13 cellular contexts compared by ENCODE assay signal in genomic region chr1:42692461-42692860, GRCh38. TPM values are rescaled to one million over a fixed set of nuclear protein-coding genes. Genes with fewer than 3 reads are reported as not detected.
A peak's percentile ranks its signal among the peaks of the same experiment; 100 is the strongest.
DNase-seq lines count a peak whose midpoint lies in the region; ATAC-seq, FAIRE-seq and TF ChIP-seq lines count a peak whose summit lies in the region.
"Had no signal": no experiment of that assay in that cellular context is flagged by ENCODE, and none has a peak within 500 bp of the region (broad histone marks: within the 10 kb centered on the region; RNA-seq: fewer than 3 reads in every experiment).

No MANE protein-coding gene starts in this region.

- TF ChIP-seq CTCF in WTC11 (IDR thresholded peaks at IDR 0.05), result no peak
- TF ChIP-seq CTCF in kidney (IDR thresholded peaks at IDR 0.05; ENCODE audit: borderline replicate concordance, extremely low read depth, insufficient read depth), result no peak
- TF ChIP-seq CTCF in smooth muscle cell (IDR thresholded peaks at IDR 0.05; ENCODE audit: borderline replicate concordance, insufficient read depth, poor library complexity, severe bottlenecking), result no peak

- intact Hi-C loops in kidney (cut with DNase I), result no loop called here

- H4K20me1 ChIP-seq in smooth muscle cell (ENCODE audit: low read depth), result peaks cover 93% of the 10 kb centered on the region

- H3K27ac ChIP-seq in kidney (ENCODE audit: low read depth in 2 of 2, low read length in 2 of 2) (peak overlapping the region; percentile 22 to 77), smooth muscle cell (ENCODE audit: low read depth) (peak overlapping the region; percentile 13)
- H3K27ac ChIP-seq: parathyroid adenoma had no signal

- H3K4me1 ChIP-seq in kidney (ENCODE audit: control insufficient read depth in 1 of 2, insufficient read depth in 1 of 2, low read depth in 1 of 2, low read length in 2 of 2) (peaks cover 19 to 36% of the 10 kb centered on the region in 2 donors), smooth muscle cell (ENCODE audit: low read depth) (peaks cover 19% of the 10 kb centered on the region)
- H3K4me1 ChIP-seq: parathyroid adenoma had no signal

- POLR2A ChIA-PET in activated CD4-positive, alpha-beta T cell treated with anti-CD3 and anti-CD28 coated beads, Interleukin-2, amount 10 ng/mL, durations not matched to agents 7 days and 5 days (lab: Charles Lee), result no interaction called here
- POLR2A ChIA-PET in WTC11 (lab: Charles Lee), result interaction anchor here (0.6 to 2.9 kb wide), 2 partner anchors 10 to 393 kb away, joined by 4 to 20 read pairs; partner anchors contain the start of gene YBX1

- H3K9ac ChIP-seq in kidney (ENCODE audit: low read length in 2 of 2) (no peak overlapping the region), smooth muscle cell (ENCODE audit: low read depth) (no peak overlapping the region)
- H3K9ac ChIP-seq: parathyroid adenoma had no signal

- no peak overlapping the region for H3K4me2 ChIP-seq in smooth muscle cell

- peaks cover 62% of the 10 kb centered on the region for H3K36me3 Mint-ChIP-seq in activated CD4-positive, alpha-beta T cell treated with anti-CD3 and anti-CD28 coated beads, Interleukin-2, amount 10 ng/mL, durations not matched to agents 7 days and 5 days (ENCODE audit: low read depth)
- H3K36me3 Mint-ChIP-seq in WTC11, result peaks cover 45% of the 10 kb centered on the region

- FAIRE-seq in kidney (lab: Jason Lieb, UNC), result no peak
- FAIRE-seq: astrocyte had no signal

- no peaks in the 10 kb centered on the region for H3K27me3 ChIP-seq in smooth muscle cell (ENCODE audit: low read depth)

- DNase-seq in activated CD4-positive, alpha-beta T cell treated with anti-CD3 and anti-CD28 coated beads, Interleukin-2, amount 10 ng/mL, durations not matched to agents 7 days and 5 days, result no peak
- no peak for DNase-seq in activated CD4-positive, alpha-beta T cell treated with anti-CD3 and anti-CD28 coated beads, Interleukin-2, amount 50 U/mL, for 1 hour
- DNase-seq in WTC11 (ENCODE audit: low spot score) (no peak), kidney (no peak), smooth muscle cell (lab: John Stamatoyannopoulos, UW; ENCODE audit: unreplicated experiment) (no peak), NCI-H2171 treated with DMSO at 0.1 percent for 48 hours (lab: John Stamatoyannopoulos, UW) (no peak), OCI-M2 (lab: John Stamatoyannopoulos, UW; ENCODE audit: unreplicated experiment) (no peak), UCSD-AML1 (lab: John Stamatoyannopoulos, UW; ENCODE audit: unreplicated experiment) (no peak)
- DNase-seq: activated CD4-positive, alpha-beta T cell treated with anti-CD3 and anti-CD28 coated beads, Interleukin-2, amount 50 U/mL, for 48 hours had no signal

- peak overlapping the region; percentile 39 for H3K27ac Mint-ChIP-seq in activated CD4-positive, alpha-beta T cell treated with anti-CD3 and anti-CD28 coated beads, Interleukin-2, amount 10 ng/mL, durations not matched to agents 7 days and 5 days
- H3K27ac Mint-ChIP-seq in WTC11, result peak overlapping the region; percentile 47

- WGBS in smooth muscle cell (ENCODE audit: low lambda C conversion rate), result 58% methylated on average over 5 of the region's 5 CpGs

- H3K27me3 Mint-ChIP-seq in activated CD4-positive, alpha-beta T cell treated with anti-CD3 and anti-CD28 coated beads, Interleukin-2, amount 10 ng/mL, durations not matched to agents 7 days and 5 days, result no peaks in the 10 kb centered on the region
- H3K27me3 Mint-ChIP-seq in WTC11 (ENCODE audit: low read depth), result no peaks in the 10 kb centered on the region

- H3K79me2 ChIP-seq in smooth muscle cell (ENCODE audit: low read depth), result peaks cover 90% of the 10 kb centered on the region

- peaks cover 66% of the 10 kb centered on the region for H3K4me1 Mint-ChIP-seq in activated CD4-positive, alpha-beta T cell treated with anti-CD3 and anti-CD28 coated beads, Interleukin-2, amount 10 ng/mL, durations not matched to agents 7 days and 5 days
- peaks cover 52% of the 10 kb centered on the region for H3K4me1 Mint-ChIP-seq in WTC11

- peak overlapping the region in 1 of 2 donors; percentile 8 for H3K4me3 ChIP-seq in kidney (ENCODE audit: low read length in 2 of 2)
- H3K4me3 ChIP-seq in smooth muscle cell, result no peak overlapping the region

- CTCF ChIA-PET in activated CD4-positive, alpha-beta T cell treated with anti-CD3 and anti-CD28 coated beads, Interleukin-2, amount 10 ng/mL, durations not matched to agents 7 days and 5 days (lab: Charles Lee), result interaction anchor here (1.4 kb wide), 1 partner anchor 11 kb away, joined by 5 read pairs; the partner anchor contains the start of gene YBX1
- CTCF ChIA-PET in WTC11 (lab: Charles Lee), result interaction anchor here (0.7 to 2.5 kb wide), 6 partner anchors 38 to 519 kb away, joined by 3 to 15 read pairs (median 4); partner anchors contain the start of genes C1orf50 and P3H1

- peak; percentile 33; the same call in 1 of the 2 replicates for ATAC-seq in WTC11

- H3K9me3 Mint-ChIP-seq in activated CD4-positive, alpha-beta T cell treated with anti-CD3 and anti-CD28 coated beads, Interleukin-2, amount 10 ng/mL, durations not matched to agents 7 days and 5 days, result no peaks in the 10 kb centered on the region
- H3K9me3 Mint-ChIP-seq in WTC11, result no peaks in the 10 kb centered on the region

- no peak overlapping the region for H2AFZ ChIP-seq in smooth muscle cell (ENCODE audit: low read depth)
- H2AFZ ChIP-seq: parathyroid adenoma had no signal

- no peaks in the 10 kb centered on the region for H3K9me3 ChIP-seq in kidney (ENCODE audit: control insufficient read depth in 1 of 2, low read length in 2 of 2)
- no peaks in the 10 kb centered on the region for H3K9me3 ChIP-seq in smooth muscle cell (replicated peaks; ENCODE audit: low read depth)

- H3K4me3 Mint-ChIP-seq in activated CD4-positive, alpha-beta T cell treated with anti-CD3 and anti-CD28 coated beads, Interleukin-2, amount 10 ng/mL, durations not matched to agents 7 days and 5 days, result no peak overlapping the region
- H3K4me3 Mint-ChIP-seq in WTC11, result peak overlapping the region; percentile 31

- peaks cover 8% of the 10 kb centered on the region in 2 donors for H3K36me3 ChIP-seq in kidney (ENCODE audit: control insufficient read depth in 1 of 2, insufficient read depth in 2 of 2, low read length in 2 of 2)
- peaks cover 5% of the 10 kb centered on the region for H3K36me3 ChIP-seq in smooth muscle cell (ENCODE audit: low read depth)

- no peaks in the 10 kb centered on the region for H3F3A ChIP-seq in smooth muscle cell (ENCODE audit: low read depth)

TF ChIP-seq in WTC11, 78 proteins besides CTCF, POLR2A, EP300 and RAD21 (continues in another document):
- TF ChIP-seq SOX15 (CRISPR knock-in tag; IDR thresholded peaks at IDR 0.05), result no peak
- no peak for TF ChIP-seq ZBTB43 (CRISPR knock-in tag; IDR thresholded peaks at IDR 0.05)
- TF ChIP-seq TEAD4 (CRISPR knock-in tag; IDR thresholded peaks at IDR 0.05), result no peak
- TF ChIP-seq E2F1 (CRISPR knock-in tag; IDR thresholded peaks at IDR 0.05), result no peak
- TF ChIP-seq ESRRA (CRISPR knock-in tag; IDR thresholded peaks at IDR 0.05; ENCODE audit: borderline replicate concordance), result no peak
- TF ChIP-seq CDX4 (CRISPR knock-in tag; IDR thresholded peaks at IDR 0.05; ENCODE audit: borderline replicate concordance), result no peak
- no peak for TF ChIP-seq ZNF671 (CRISPR knock-in tag; IDR thresholded peaks at IDR 0.05)

RNA-seq across cellular contexts. Expression of gene YBX1, which starts 10.2 kb away (rescaled TPM):
- 100 to 1,000 TPM; 607 to 643 TPM for total RNA-seq in activated CD4-positive, alpha-beta T cell treated with anti-CD3 and anti-CD28 coated beads, Interleukin-2, amount 10 ng/mL, durations not matched to agents 7 days and 5 days
- total RNA-seq in WTC11 (2021) (1,098 to 1,172 TPM (median 1,151 TPM) in 3 replicates), kidney (395 TPM), smooth muscle cell (586 and 587 TPM in 2 replicates)
- polyA plus RNA-seq in kidney (ENCODE audit: insufficient read depth, low read depth, low replicate concordance) (418 TPM), smooth muscle cell (273 and 284 TPM in 2 replicates)

RNA-seq across cellular contexts. Expression of gene PPIH, which starts 34.2 kb away (rescaled TPM):
- 100 to 1,000 TPM; 109 to 116 TPM for total RNA-seq in activated CD4-positive, alpha-beta T cell treated with anti-CD3 and anti-CD28 coated beads, Interleukin-2, amount 10 ng/mL, durations not matched to agents 7 days and 5 days
- 68.5 to 73.1 TPM (median 69.3 TPM) in 3 replicates for total RNA-seq in WTC11 (2021)
- total RNA-seq in kidney, result 25.6 TPM
- 40.7 TPM for polyA plus RNA-seq in kidney (ENCODE audit: insufficient read depth, low read depth, low replicate concordance)
- total RNA-seq in smooth muscle cell, result 42.2 and 42.9 TPM in 2 replicates
- polyA plus RNA-seq in smooth muscle cell, result 38.5 and 46.9 TPM in 2 replicates

RNA-seq across cellular contexts. Expression of gene CLDN19, which starts 47.6 kb away (rescaled TPM):
- not detected for total RNA-seq in activated CD4-positive, alpha-beta T cell treated with anti-CD3 and anti-CD28 coated beads, Interleukin-2, amount 10 ng/mL, durations not matched to agents 7 days and 5 days
- 8.1 to 15.9 TPM (median 14.7 TPM) in 3 replicates for total RNA-seq in WTC11 (2021)
- 23.2 TPM for total RNA-seq in kidney
- 42.5 TPM for polyA plus RNA-seq in kidney (ENCODE audit: insufficient read depth, low read depth, low replicate concordance)
- 0.67 and 1.0 TPM in 2 replicates for total RNA-seq in smooth muscle cell
- polyA plus RNA-seq in smooth muscle cell, result 2.4 and 2.9 TPM in 2 replicates
- total RNA-seq: A673, Daoy had no signal
